Comparison of ENCODE assay signal across 19 cellular contexts in the genomic region with DNA sequence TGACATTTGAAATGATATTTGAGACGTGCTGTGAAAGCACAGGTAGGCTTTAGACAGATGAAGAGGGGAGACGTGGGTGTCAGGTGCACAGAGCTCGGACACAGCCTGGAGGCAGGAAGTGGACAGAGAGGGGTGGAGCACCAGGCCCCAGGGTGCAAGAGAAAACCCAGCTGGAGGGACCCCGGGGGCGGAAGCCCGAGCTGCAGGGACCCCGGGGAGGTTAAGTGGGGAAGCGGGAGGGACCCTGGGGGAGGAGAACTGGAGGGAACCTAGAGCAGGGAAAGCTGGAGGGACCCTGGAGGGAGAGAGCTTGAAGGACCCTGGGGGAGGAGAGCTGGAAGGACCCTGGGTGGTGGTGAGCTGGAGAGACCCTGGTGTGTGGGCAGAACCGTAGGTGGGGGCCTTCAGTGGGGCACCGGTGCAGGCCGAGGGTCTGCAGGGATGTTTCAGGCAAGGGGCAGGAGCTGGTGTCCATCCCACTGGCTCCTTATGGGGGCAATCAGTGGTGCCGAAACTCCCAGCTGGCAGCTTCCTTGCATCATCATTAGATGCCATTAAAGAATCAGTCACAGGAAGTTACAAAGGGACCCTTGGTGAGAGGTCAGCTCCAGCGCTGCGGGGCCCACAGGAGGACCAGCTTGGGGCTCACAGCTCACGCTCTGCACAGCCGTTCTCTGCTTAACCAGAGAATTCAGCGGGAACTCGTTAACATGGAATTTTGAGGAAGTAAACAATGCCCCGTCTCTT.
DNase-seq lines count a peak whose midpoint lies in the region; ATAC-seq, FAIRE-seq and TF ChIP-seq lines count a peak whose summit lies in the region.
"Had no signal": no experiment of that assay in that cellular context is flagged by ENCODE, and none has a peak within 500 bp of the region (broad histone marks: within the 10 kb centered on the region; RNA-seq: fewer than 3 reads in every experiment).

No MANE protein-coding gene starts in this region.

- no peak overlapping the region for H3K9ac ChIP-seq in K562 (ENCODE audit: insufficient read depth in 1 of 2, low read depth in 2 of 2, low read length in 2 of 2)

- 2% methylated on average over 18 of the region's 19 CpGs for WGBS in K562 (ENCODE audit: insufficient coverage, low coverage, missing lambda C conversion rate)

- BruUV-seq in A673 (replicated peaks; lab: Mats Ljungman, UMichigan), result no TSS peak
- no TSS peak for BruUV-seq in K562 (replicated peaks; lab: Mats Ljungman, UMichigan)

- H3K4me1 Mint-ChIP-seq in HFFc6 (ENCODE audit: low read depth), result peaks cover 14% of the 10 kb centered on the region
- H3K4me1 Mint-ChIP-seq in naive thymus-derived CD4-positive, alpha-beta T cell, result peaks cover 0 to 5% (median 0%) of the 10 kb centered on the region in 7 donors
- H3K4me1 Mint-ChIP-seq in activated CD8-positive, alpha-beta T cell treated with anti-CD3 and anti-CD28 coated beads for 36 hours (ENCODE audit: low read depth), result no peaks in the 10 kb centered on the region

- H3K9me1 ChIP-seq in K562 (ENCODE audit: control insufficient read depth, insufficient read depth, low read length), result no peaks in the 10 kb centered on the region

- POLR2A ChIA-PET in A673 (lab: Charles Lee; ENCODE audit: low non-redundant PET) (no interaction called here), K562 (lab: Yijun Ruan, JAX) (interaction anchor here (0.8 kb wide), 1 partner anchor 30 kb away, joined by 3 read pairs; no protein-coding TSS in a partner anchor)
- POLR2A ChIA-PET in naive thymus-derived CD4-positive, alpha-beta T cell (lab: Charles Lee), result no interaction called here
- POLR2A ChIA-PET in activated CD8-positive, alpha-beta T cell treated with anti-CD3 and anti-CD28 coated beads for 36 hours (lab: Charles Lee), result no interaction called here

- no peak for FAIRE-seq in K562 (lab: Jason Lieb, UNC)
- FAIRE-seq: TTC549 had no signal

- TF ChIP-seq POLR2A in K562 (conservative IDR thresholded peaks at IDR 0.05), result no peak

- intact Hi-C loops in A673 (cut with micrococcal nuclease; ENCODE audit: unreplicated experiment), result no loop called here
- intact Hi-C loops in K562 (cut with micrococcal nuclease), result no loop called here
- intact Hi-C loops in naive thymus-derived CD4-positive, alpha-beta T cell (cut with micrococcal nuclease), result no loop called here
- intact Hi-C loops in activated CD8-positive, alpha-beta T cell treated with anti-CD3 and anti-CD28 coated beads for 36 hours (cut with micrococcal nuclease), result no loop called here

- DNase-seq in A673 (ENCODE audit: low spot score) (peak; percentile 80), HFFc6 (no peak), K562 (ENCODE audit: extremely low read depth in 1 of 4, low spot score in 3 of 4) (no peak), DMS53 (lab: John Stamatoyannopoulos, UW) (no peak), NCI-H1105 treated with DMSO at 0.1 percent for 48 hours (lab: John Stamatoyannopoulos, UW) (no peak)
- DNase-seq in naive thymus-derived CD4-positive, alpha-beta T cell, result no peak
- no peak for DNase-seq in activated CD8-positive, alpha-beta T cell treated with anti-CD3 and anti-CD28 coated beads for 36 hours
- DNase-seq: activated gamma-delta T cell treated with Interleukin-2 at 50 U/mL for 16 hours; CD4-positive, alpha-beta T cell; kidney glomerular epithelial cell; NCI-H1105; SW 1271 had no signal

- CTCF ChIA-PET in A673 (lab: Charles Lee), result interaction anchor here (0.5 kb wide), 1 partner anchor 1281 kb away, joined by 4 read pairs; no protein-coding TSS in a partner anchor
- CTCF ChIA-PET in K562 (lab: Yijun Ruan, JAX; ENCODE audit: low intra/inter-chr PET ratio), result no interaction called here
- CTCF ChIA-PET in naive thymus-derived CD4-positive, alpha-beta T cell (lab: Charles Lee), result no interaction called here
- CTCF ChIA-PET in activated CD8-positive, alpha-beta T cell treated with anti-CD3 and anti-CD28 coated beads for 36 hours (lab: Charles Lee), result no interaction called here

- H3K4me1 ChIP-seq in A673 (ENCODE audit: insufficient read depth, low read length, poor library complexity, severe bottlenecking) (peaks cover 49% of the 10 kb centered on the region), K562 (replicated peaks in 1 of 2; ENCODE audit: control insufficient read depth in 2 of 2, insufficient read depth in 2 of 2, low read length in 2 of 2) (0 out of 5 replicates have a peak, but pooled peaks cover 0 to 2% of the 10 kb centered on the region in 2 experiments)
- no peaks in the 10 kb centered on the region for H3K4me1 ChIP-seq in naive thymus-derived CD4-positive, alpha-beta T cell (ENCODE audit: control insufficient read depth in 2 of 2, insufficient read depth in 2 of 2, low read length in 2 of 2)
- H3K4me1 ChIP-seq: gastroesophageal sphincter, vagina had no signal

- H3K27ac ChIP-seq in A673 (ENCODE audit: low read depth, low read length, poor library complexity, severe bottlenecking) (peak overlapping the region; percentile 76), K562 (ENCODE audit: extremely low read depth, low read depth, low read length) (no peak overlapping the region)
- no peak overlapping the region for H3K27ac ChIP-seq in naive thymus-derived CD4-positive, alpha-beta T cell (ENCODE audit: low read depth, low read length)
- H3K27ac ChIP-seq: cardiac muscle cell, esophagus muscularis mucosa, gastroesophageal sphincter, vagina had no signal

- peaks cover 16% of the 10 kb centered on the region for H3K27me3 Mint-ChIP-seq in HFFc6 (ENCODE audit: insufficient read depth)
- peaks cover 0 to 15% (median 3%) of the 10 kb centered on the region in 5 donors for H3K27me3 Mint-ChIP-seq in naive thymus-derived CD4-positive, alpha-beta T cell
- no peaks in the 10 kb centered on the region for H3K27me3 Mint-ChIP-seq in activated CD8-positive, alpha-beta T cell treated with anti-CD3 and anti-CD28 coated beads for 36 hours
- H3K27me3 Mint-ChIP-seq: CD4-positive, alpha-beta T cell had no signal

- peak; percentile 33 for ATAC-seq in K562
- ATAC-seq in naive thymus-derived CD4-positive, alpha-beta T cell, result peak; percentile 12
- ATAC-seq in activated CD8-positive, alpha-beta T cell treated with anti-CD3 and anti-CD28 coated beads for 36 hours, result no peak
- ATAC-seq in HG03039 (IDR thresholded peaks at IDR 0.05; ENCODE audit: unreplicated experiment), result no peak
- ATAC-seq: gastroesophageal sphincter had no signal

- H3K27ac Mint-ChIP-seq in HFFc6, result no peak overlapping the region
- no peak overlapping the region for H3K27ac Mint-ChIP-seq in naive thymus-derived CD4-positive, alpha-beta T cell
- no peak overlapping the region for H3K27ac Mint-ChIP-seq in activated CD8-positive, alpha-beta T cell treated with anti-CD3 and anti-CD28 coated beads for 36 hours
- H3K27ac Mint-ChIP-seq: CD4-positive, alpha-beta T cell had no signal

- H3K36me3 Mint-ChIP-seq in HFFc6 (ENCODE audit: low read depth), result no peaks in the 10 kb centered on the region
- H3K36me3 Mint-ChIP-seq in naive thymus-derived CD4-positive, alpha-beta T cell, result peaks cover 0 to 5% (median 0%) of the 10 kb centered on the region in 5 donors
- no peaks in the 10 kb centered on the region for H3K36me3 Mint-ChIP-seq in activated CD8-positive, alpha-beta T cell treated with anti-CD3 and anti-CD28 coated beads for 36 hours (ENCODE audit: low read depth)
- H3K36me3 Mint-ChIP-seq: natural killer cell treated with Interleukin-12 subunit alpha and Interleukin-12 subunit beta and Interleukin-15 and Interleukin-18, amount 100 ng/mL, for 72 hours had no signal

- H3K79me2 ChIP-seq in K562 (ENCODE audit: control insufficient read depth, insufficient read depth, low read length), result no peaks in the 10 kb centered on the region

- H3K9me3 Mint-ChIP-seq in HFFc6, result peaks cover 10% of the 10 kb centered on the region; the same call in 1 of the 2 replicates
- H3K9me3 Mint-ChIP-seq in naive thymus-derived CD4-positive, alpha-beta T cell, result peaks cover 0 to 8% (median 3%) of the 10 kb centered on the region in 11 donors
- peaks cover 7% of the 10 kb centered on the region for H3K9me3 Mint-ChIP-seq in activated CD8-positive, alpha-beta T cell treated with anti-CD3 and anti-CD28 coated beads for 36 hours

- no peaks in the 10 kb centered on the region for H3K9me3 ChIP-seq in A673 (ENCODE audit: low read depth, low read length, poor library complexity, severe bottlenecking)
- no peaks in the 10 kb centered on the region; the same call in 1 of the 2 replicates for H3K9me3 ChIP-seq in K562 (replicated peaks; ENCODE audit: control insufficient read depth, insufficient read depth, low read depth, low read length)
- H3K9me3 ChIP-seq in naive thymus-derived CD4-positive, alpha-beta T cell (ENCODE audit: control insufficient read depth in 2 of 3, low read length in 3 of 3), result no peaks in the 10 kb centered on the region
- H3K9me3 ChIP-seq: vagina had no signal

- TF ChIP-seq RAD21 in K562 (CRISPR knock-in tag; conservative IDR thresholded peaks at IDR 0.05 in 1 of 2, IDR thresholded peaks at IDR 0.05 in 1 of 2), result no peak

- H3K36me3 ChIP-seq in A673 (ENCODE audit: insufficient read depth, low read length, poor library complexity, severe bottlenecking) (no peaks in the 10 kb centered on the region), K562 (ENCODE audit: control insufficient read depth, insufficient read depth, low read length) (no peaks in the 10 kb centered on the region)
- H3K36me3 ChIP-seq in naive thymus-derived CD4-positive, alpha-beta T cell (ENCODE audit: control insufficient read depth in 2 of 3, insufficient read depth in 3 of 3, low read length in 3 of 3), result no peaks in the 10 kb centered on the region
- H3K36me3 ChIP-seq: cardiac muscle cell, esophagus muscularis mucosa, gastroesophageal sphincter, vagina had no signal

- H4K20me1 ChIP-seq in K562 (replicated peaks; ENCODE audit: control insufficient read depth, insufficient read depth, low read length), result no peaks in the 10 kb centered on the region

- no peak overlapping the region for H3K4me2 ChIP-seq in K562 (ENCODE audit: insufficient read depth, low read length)

- no peak for TF ChIP-seq CTCF in A673 (conservative IDR thresholded peaks at IDR 0.05; ENCODE audit: low read depth, low read length)
- TF ChIP-seq CTCF in HFFc6 (IDR thresholded peaks at IDR 0.05), result no peak
- TF ChIP-seq CTCF in K562 (IDR thresholded peaks at IDR 0.05 in 2 of 3, conservative IDR thresholded peaks at IDR 0.05 in 1 of 3; ENCODE audit: insufficient read depth in 2 of 3, low read depth in 1 of 3, low read length in 3 of 3), result no peak
- no peak for TF ChIP-seq CTCF in activated CD8-positive, alpha-beta T cell treated with anti-CD3 and anti-CD28 coated beads for 36 hours (IDR thresholded peaks at IDR 0.05)

- no peak for TF ChIP-seq EP300 in K562 (IDR thresholded peaks at IDR 0.05; ENCODE audit: low read length)

- H2AFZ ChIP-seq in K562 (ENCODE audit: low read depth, low read length), result no peak overlapping the region

- H3K27me3 ChIP-seq in A673 (replicated peaks; ENCODE audit: insufficient read depth, low read depth, low read length, poor library complexity) (no peaks in the 10 kb centered on the region), K562 (ENCODE audit: control insufficient read depth in 2 of 2, insufficient read depth in 2 of 2, low read length in 2 of 2) (peaks cover 27 to 63% of the 10 kb centered on the region in 2 experiments; a peak in 4 of 5 replicates)
- H3K27me3 ChIP-seq in naive thymus-derived CD4-positive, alpha-beta T cell (ENCODE audit: control insufficient read depth in 2 of 2, insufficient read depth in 2 of 2, low read length in 2 of 2), result no peaks in the 10 kb centered on the region
- H3K27me3 ChIP-seq: cardiac muscle cell, vagina had no signal

- in situ Hi-C loops in K562 (cut with MboI), result no loop called here

- H3K4me3 ChIP-seq in A673 (ENCODE audit: low read depth, low read length, poor library complexity, severe bottlenecking) (no peak overlapping the region), K562 (no peak overlapping the region)
- H3K4me3 ChIP-seq in naive thymus-derived CD4-positive, alpha-beta T cell (ENCODE audit: low read length), result no peak overlapping the region
- H3K4me3 ChIP-seq: cardiac muscle cell, esophagus muscularis mucosa, gastroesophageal sphincter, vagina had no signal

- peak overlapping the region; percentile 14; the same call in 1 of the 2 replicates for H3K4me3 Mint-ChIP-seq in HFFc6
- no peak overlapping the region for H3K4me3 Mint-ChIP-seq in naive thymus-derived CD4-positive, alpha-beta T cell
- H3K4me3 Mint-ChIP-seq in activated CD8-positive, alpha-beta T cell treated with anti-CD3 and anti-CD28 coated beads for 36 hours, result no peak overlapping the region
- H3K4me3 Mint-ChIP-seq: CD4-positive, alpha-beta T cell; natural killer cell treated with Interleukin-12 subunit alpha and Interleukin-12 subunit beta and Interleukin-15 and Interleukin-18, amount 100 ng/mL, for 72 hours had no signal

Comparison
In these comparisons a context has a peak if more than half of its experiments do, and no peak if none do; other contexts are left out.
1. ATAC-seq: peak in K562 (single experiment) and naive thymus-derived CD4-positive, alpha-beta T cell (single experiment); none in activated CD8-positive, alpha-beta T cell treated with anti-CD3 and anti-CD28 coated beads for 36 hours (single experiment) and HG03039 (single experiment).